In genomic region chr9:122095010-122095767, GRCh38 we compare ENCODE assay signal across 10 cellular contexts. TPM values are rescaled to one million over a fixed set of nuclear protein-coding genes. Genes with fewer than 3 reads are reported as not detected.
DNase-seq lines count a peak whose midpoint lies in the region; ATAC-seq, FAIRE-seq and TF ChIP-seq lines count a peak whose summit lies in the region.
"Had no signal": no experiment of that assay in that cellular context is flagged by ENCODE, and none has a peak within 500 bp of the region (broad histone marks: within the 10 kb centered on the region; RNA-seq: fewer than 3 reads in every experiment).

No MANE protein-coding gene starts in this region.

- H3K18ac ChIP-seq in IMR-90 (ENCODE audit: low read depth, low read length), result no peak overlapping the region

- H3K56ac ChIP-seq in IMR-90 (ENCODE audit: extremely low read depth, insufficient read depth, low read length), result no peak overlapping the region

- intact Hi-C loops in IMR-90 (cut with micrococcal nuclease), result loop anchor here (1.0 to 10.0 kb wide), 6 partner anchors 93 to 720 kb away; no protein-coding TSS in a partner anchor

- H4K20me1 ChIP-seq in IMR-90 (ENCODE audit: insufficient read depth, low read length), result peaks cover 17% of the 10 kb centered on the region; the same call in 1 of the 2 replicates
- peaks cover 9% of the 10 kb centered on the region for H4K20me1 ChIP-seq in SK-N-SH (ENCODE audit: insufficient read depth)

- no peak overlapping the region for H3K14ac ChIP-seq in IMR-90 (replicated peaks; ENCODE audit: low read depth, low read length)

- H3K23ac ChIP-seq in IMR-90 (ENCODE audit: low read depth, low read length), result no peak overlapping the region

- H2BK15ac ChIP-seq in IMR-90 (ENCODE audit: low read depth, low read length), result no peak overlapping the region

- no peaks in the 10 kb centered on the region for H3K9me3 ChIP-seq in IMR-90 (ENCODE audit: control insufficient read depth, insufficient read depth, low read length)
- no peaks in the 10 kb centered on the region for H3K9me3 ChIP-seq in SK-N-SH
- H3K9me3 ChIP-seq in adipocyte (ENCODE audit: control insufficient read depth, low read length), result no peaks in the 10 kb centered on the region
- H3K9me3 ChIP-seq in iPS-18a (ENCODE audit: control insufficient read depth, low read depth, low read length), result no peaks in the 10 kb centered on the region
- H3K9me3 ChIP-seq: suprapubic skin had no signal

- H3K27me3 ChIP-seq in IMR-90 (ENCODE audit: control insufficient read depth, insufficient read depth, low read length) (no peaks in the 10 kb centered on the region; the same call in none of the 2 replicates), SK-N-SH (ENCODE audit: insufficient read depth) (no peaks in the 10 kb centered on the region), adipocyte (replicated peaks; ENCODE audit: control insufficient read depth, insufficient read depth, low read length) (peaks cover 9% of the 10 kb centered on the region), iPS-18a (ENCODE audit: control insufficient read depth, insufficient read depth, low read length) (peaks cover 36% of the 10 kb centered on the region)
- H3K27me3 ChIP-seq: suprapubic skin had no signal

- dilution Hi-C loops in IMR-90 (cut with HindIII; ENCODE audit: low sequenced_read_pairs, unreplicated experiment), result no loop called here

- no peak overlapping the region for H2BK20ac ChIP-seq in IMR-90 (ENCODE audit: low read depth, low read length)

- no peak overlapping the region for H2BK5ac ChIP-seq in IMR-90 (ENCODE audit: low read depth, low read length, poor library complexity, severe bottlenecking)

- H3K9me2 ChIP-seq in SK-N-SH, result no peaks in the 10 kb centered on the region

- H3K4me1 ChIP-seq in IMR-90 (ENCODE audit: control insufficient read depth, insufficient read depth, low read length), result peaks cover 4% of the 10 kb centered on the region
- H3K4me1 ChIP-seq in SK-N-SH (ENCODE audit: control insufficient read depth in 1 of 2, insufficient read depth in 2 of 2, low read depth in 1 of 2, low read length in 1 of 2), result peaks cover 6 to 19% of the 10 kb centered on the region in 2 experiments; a peak in 2 of 4 replicates
- peaks cover 26% of the 10 kb centered on the region for H3K4me1 ChIP-seq in adipocyte (ENCODE audit: control insufficient read depth, insufficient read depth, low read length)
- H3K4me1 ChIP-seq in iPS-18a (ENCODE audit: control insufficient read depth, low read depth, low read length), result peaks cover 6% of the 10 kb centered on the region

- peaks cover 14 to 25% of the 10 kb centered on the region in 2 experiments for H3K79me1 ChIP-seq in IMR-90 (ENCODE audit: low read depth in 1 of 2, low read length in 2 of 2)

- TF ChIP-seq CTCF in D721Med (IDR thresholded peaks at IDR 0.05; ENCODE audit: insufficient read depth, missing control alignments) (peak; percentile 68), IMR-90 (conservative IDR thresholded peaks at IDR 0.05; ENCODE audit: low read depth, low read length) (peak; percentile 61), SK-N-SH (IDR thresholded peaks at IDR 0.05) (peak; percentile 71)

- H3K4ac ChIP-seq in IMR-90 (ENCODE audit: low read depth, low read length), result no peak overlapping the region

- peaks cover 7% of the 10 kb centered on the region; the same call in 1 of the 2 replicates for H3K9me1 ChIP-seq in IMR-90 (ENCODE audit: insufficient read depth, low read length)

- no peak for DNase-seq in D721Med (ENCODE audit: insufficient read length, low spot score)
- DNase-seq in IMR-90, result peak; percentile 65
- peak; percentile 56 for DNase-seq in SK-N-SH
- peak; percentile 76 for DNase-seq in adipocyte (ENCODE audit: low read depth)
- DNase-seq in stimulated activated CD4-positive, alpha-beta T cell treated with anti-CD3 and anti-CD28 coated beads, Interleukin-1b, Interleukin-23, amount 100 ng/mL, for 48 hours, result peak; percentile 47
- DNase-seq in NCI-H128 (lab: John Stamatoyannopoulos, UW; ENCODE audit: unreplicated experiment), result no peak
- DNase-seq in GM19238 (ENCODE audit: insufficient read length, low spot score), result no peak

- no peak overlapping the region for H2AK5ac ChIP-seq in IMR-90 (ENCODE audit: low read depth, low read length)

- H3K9ac ChIP-seq in IMR-90 (ENCODE audit: low read depth, low read length), result no peak overlapping the region
- H3K9ac ChIP-seq in SK-N-SH, result no peak overlapping the region
- H3K9ac ChIP-seq in adipocyte (ENCODE audit: low read length), result no peak overlapping the region
- no peak overlapping the region for H3K9ac ChIP-seq in iPS-18a (ENCODE audit: low read length)

- H3K36me3 ChIP-seq in IMR-90 (ENCODE audit: control insufficient read depth, insufficient read depth, low read length) (no peaks in the 10 kb centered on the region), SK-N-SH (replicated peaks in 1 of 2; ENCODE audit: control insufficient read depth in 1 of 2, insufficient read depth in 2 of 2, low read length in 1 of 2) (no peaks in the 10 kb centered on the region), adipocyte (ENCODE audit: control insufficient read depth, insufficient read depth, low read length, severe bottlenecking) (no peaks in the 10 kb centered on the region), iPS-18a (ENCODE audit: control insufficient read depth, low read depth, low read length) (no peaks in the 10 kb centered on the region)
- H3K36me3 ChIP-seq: suprapubic skin had no signal

- no peak overlapping the region for H4K91ac ChIP-seq in IMR-90 (ENCODE audit: insufficient read depth, low read depth, low read length)

- no peak overlapping the region for H2BK120ac ChIP-seq in IMR-90 (ENCODE audit: low read depth, low read length)

- no peak overlapping the region for H3K4me3 ChIP-seq in IMR-90 (ENCODE audit: insufficient read depth, low read depth, low read length)
- H3K4me3 ChIP-seq in SK-N-SH (ENCODE audit: low read depth in 2 of 2, low read length in 1 of 2), result no peak overlapping the region
- H3K4me3 ChIP-seq in adipocyte (ENCODE audit: low read length), result no peak overlapping the region
- H3K4me3 ChIP-seq in iPS-18a (ENCODE audit: low read length), result peak overlapping the region; percentile 23
- H3K4me3 ChIP-seq: suprapubic skin had no signal

- H3K27ac ChIP-seq in IMR-90 (ENCODE audit: insufficient read depth, low read length) (no peak overlapping the region), SK-N-SH (ENCODE audit: low read depth in 2 of 2, low read length in 1 of 2) (no peak overlapping the region), iPS-18a (ENCODE audit: low read length) (no peak overlapping the region)
- H3K27ac ChIP-seq: suprapubic skin had no signal

- POLR2A ChIA-PET in IMR-90 (lab: Charles Lee; ENCODE audit: unreplicated experiment), result no interaction called here
- POLR2A ChIA-PET in SK-N-SH (lab: Yijun Ruan, JAX), result no interaction called here

- peaks cover 23% of the 10 kb centered on the region for H3K79me2 ChIP-seq in SK-N-SH (ENCODE audit: insufficient read depth)

- CTCF ChIA-PET in IMR-90 (lab: Yijun Ruan, JAX), result interaction anchor here (0.7 to 2.4 kb wide), 3 partner anchors 28 to 175 kb away, joined by 3 to 8 read pairs (median 3); no protein-coding TSS in a partner anchor
- CTCF ChIA-PET in SK-N-SH (lab: Yijun Ruan, JAX), result interaction anchor here (0.6 to 8.1 kb wide), 23 partner anchors 8 to 726 kb away, joined by 3 to 144 read pairs (median 4); no protein-coding TSS in a partner anchor

- no peak for TF ChIP-seq POLR2A in IMR-90 (IDR thresholded peaks at IDR 0.05; ENCODE audit: low read depth, low read length)

- peak; percentile 40; the same call in 1 of the 2 replicates for TF ChIP-seq RAD21 in IMR-90 (IDR thresholded peaks at IDR 0.05; ENCODE audit: low read length)
- TF ChIP-seq RAD21 in SK-N-SH (IDR thresholded peaks at IDR 0.05; ENCODE audit: low read length), result peak; percentile 45

- peak overlapping the region; percentile 59 for H3K4me2 ChIP-seq in IMR-90 (ENCODE audit: low read depth, low read length)
- no peak overlapping the region for H3K4me2 ChIP-seq in SK-N-SH

- WGBS in IMR-90 (ENCODE audit: extremely low coverage in 2 of 2, insufficient read length in 1 of 2), 2 experiments, result 8% methylated on average over 5 of the region's 14 CpGs; no CpG with 5 or more reads in 1 of the 2 experiments
- WGBS in SK-N-SH (ENCODE audit: low lambda C conversion rate), result 45% methylated on average over 12 of the region's 14 CpGs

- H3F3A ChIP-seq in SK-N-SH (replicated peaks; ENCODE audit: insufficient read depth), result no peaks in the 10 kb centered on the region

- H2AK9ac ChIP-seq in IMR-90 (replicated peaks; ENCODE audit: low read depth, low read length, poor library complexity), result no peak overlapping the region

- H4K8ac ChIP-seq in IMR-90 (ENCODE audit: low read depth in 2 of 2, low read length in 2 of 2), result no peak overlapping the region

- no peak for TF ChIP-seq EP300 in SK-N-SH (IDR thresholded peaks at IDR 0.05; ENCODE audit: borderline replicate concordance in 1 of 2, low read depth in 1 of 2, low read length in 1 of 2)

- BruUV-seq in IMR-90 (replicated peaks; lab: Mats Ljungman, UMichigan), result no TSS peak

- H4K5ac ChIP-seq in IMR-90 (ENCODE audit: low read depth, low read length), result no peak overlapping the region

- FAIRE-seq in D721Med (lab: Jason Lieb, UNC), result no peak
- FAIRE-seq: TTC549 had no signal

- ATAC-seq in IMR-90 (ENCODE audit: low read depth), result 0 out of 2 replicates have a peak, but pooled peaks have one; percentile 6

- no peak overlapping the region for H2AFZ ChIP-seq in IMR-90 (replicated peaks; ENCODE audit: low read length, poor library complexity)
- H2AFZ ChIP-seq in SK-N-SH (ENCODE audit: low read depth), result no peak overlapping the region

- in situ Hi-C loops in IMR-90 (cut with MboI; ENCODE audit: low sequenced_read_pairs), result loop anchor here (10.0 kb wide), 2 partner anchors 260 to 360 kb away; no protein-coding TSS in a partner anchor

TF ChIP-seq in IMR-90, 13 proteins besides CTCF, POLR2A, EP300 and RAD21 (continues in another document):
- TF ChIP-seq SMC3 (IDR thresholded peaks at IDR 0.05; ENCODE audit: low read depth, low read length), result peak; percentile 32; the same call in 1 of the 2 replicates
- TF ChIP-seq RCOR1 (IDR thresholded peaks at IDR 0.05; ENCODE audit: insufficient replicate concordance, low read length), result no peak
- TF ChIP-seq MAZ (IDR thresholded peaks at IDR 0.05; ENCODE audit: borderline replicate concordance, low read depth, low read length), result no peak

TF ChIP-seq in SK-N-SH, 30 proteins besides CTCF, POLR2A, EP300 and RAD21 (continues in another document):
- TF ChIP-seq RCOR1 (IDR thresholded peaks at IDR 0.05; ENCODE audit: low read length) (no peak), SIN3A (IDR thresholded peaks at IDR 0.05; ENCODE audit: borderline replicate concordance, low read depth, low read length) (no peak), EZH2phosphoT487 (IDR thresholded peaks at IDR 0.05; ENCODE audit: borderline replicate concordance, low read depth) (no peak), MXI1 (IDR thresholded peaks at IDR 0.05; ENCODE audit: low read depth, low read length) (peak; percentile 28; the same call in 1 of the 2 replicates)

RNA-seq across cellular contexts. Expression of gene TTLL11, which starts 2.1 kb away (rescaled TPM):
- total RNA-seq in IMR-90 (2012; rRNA removed), result 2.0 and 2.5 TPM in 2 replicates
- polyA plus RNA-seq in IMR-90 (2012; rRNA removed), result 4.6 and 4.8 TPM in 2 replicates
- polyA plus RNA-seq in IMR-90 (2012; cell fraction: cytosol; rRNA removed), result 2.9 and 3.1 TPM in 2 replicates
- 3.9 and 4.8 TPM in 2 replicates for polyA plus RNA-seq in IMR-90 (2012; cell fraction: nucleus; rRNA removed; ENCODE audit: low replicate concordance)
- 6.0 and 6.8 TPM in 2 replicates for polyA plus RNA-seq in SK-N-SH (2012; rRNA removed)
- polyA plus RNA-seq in SK-N-SH (2012; cell fraction: cytosol; rRNA removed), result 3.9 and 5.4 TPM in 2 replicates
- 6.6 and 8.0 TPM in 2 replicates for polyA plus RNA-seq in SK-N-SH (2012; cell fraction: nucleus; rRNA removed)

Comparison
In these comparisons a context has a peak if more than half of its experiments do, and no peak if none do; other contexts are left out.
1. DNase-seq: peak in IMR-90 (single experiment), SK-N-SH (single experiment), adipocyte (single experiment) and stimulated activated CD4-positive, alpha-beta T cell treated with anti-CD3 and anti-CD28 coated beads, Interleukin-1b, Interleukin-23, amount 100 ng/mL, for 48 hours (single experiment); none in D721Med (single experiment), NCI-H128 (single experiment) and GM19238 (single experiment).
2. Peak in every context shown above with its lines, with median percentiles within 50 percentile points of each other: CTCF ChIP-seq.